In genomic region chr2:108905176-108905575, GRCh38 we compare ENCODE assay signal across 11 cellular contexts.
"Had no signal": no experiment of that assay in that cellular context is flagged by ENCODE, and none has a peak within 500 bp of the region (broad histone marks: within the 10 kb centered on the region; RNA-seq: fewer than 3 reads in every experiment).

No MANE protein-coding gene starts in this region.

- H3K4me3 Mint-ChIP-seq: activated CD8-positive, alpha-beta T cell treated with anti-CD3 and anti-CD28 coated beads for 36 hours; activated naive CD4-positive, alpha-beta T cell treated with anti-CD3 and anti-CD28 coated beads, Interleukin-2, amount 10 ng/mL, durations not matched to agents 7 days and 5 days; central memory CD8-positive, alpha-beta T cell; dendritic cell treated with granulocyte-macrophage colony-stimulating factor and Interleukin-4, amounts not matched to agents 40 ng/mL and 50 ng/mL, for 4 days; immature natural killer cell had no signal

- H3K27me3 ChIP-seq: adrenal gland had no signal

- H3K36me3 Mint-ChIP-seq: activated naive CD4-positive, alpha-beta T cell treated with anti-CD3 and anti-CD28 coated beads, Interleukin-2, amount 10 ng/mL, durations not matched to agents 7 days and 5 days; immature natural killer cell had no signal

- H3K27ac Mint-ChIP-seq: activated CD8-positive, alpha-beta T cell treated with anti-CD3 and anti-CD28 coated beads for 36 hours; activated naive CD4-positive, alpha-beta T cell treated with anti-CD3 and anti-CD28 coated beads, Interleukin-2, amount 10 ng/mL, durations not matched to agents 7 days and 5 days; activated T-helper 2 cell treated with anti-CD3 and anti-CD28 coated beads, Interferon-gamma antibody, Interleukin-2, Interleukin-4, amounts not matched to agents 10 μg/mL and 5 μg/mL and 100 μg/mL, durations not matched to agents 14 hours and 24 hours and 36 hours; dendritic cell treated with granulocyte-macrophage colony-stimulating factor and Interleukin-4, amounts not matched to agents 40 ng/mL and 50 ng/mL, for 4 days; immature natural killer cell had no signal

- H3K27ac ChIP-seq: adrenal gland had no signal

- H3K4me3 ChIP-seq: adrenal gland had no signal

- H3K36me3 ChIP-seq: adrenal gland had no signal

- DNase-seq: activated CD8-positive, alpha-beta memory T cell treated with anti-CD3 and anti-CD28 coated beads, Interleukin-2, amount 50 U/mL, for 48 hours; activated CD8-positive, alpha-beta T cell treated with anti-CD3 and anti-CD28 coated beads for 36 hours; activated naive CD4-positive, alpha-beta T cell treated with anti-CD3 and anti-CD28 coated beads, Interleukin-2, amount 10 ng/mL, durations not matched to agents 7 days and 5 days; adrenal gland; immature natural killer cell; mesenchymal stem cell; stimulated activated CD4-positive, alpha-beta T cell treated with anti-CD3 and anti-CD28 coated beads, Interleukin-4, amount 100 ng/mL, for 4 hours; T1000 had no signal

- H3K27me3 Mint-ChIP-seq: activated CD8-positive, alpha-beta T cell treated with anti-CD3 and anti-CD28 coated beads for 36 hours; activated naive CD4-positive, alpha-beta T cell treated with anti-CD3 and anti-CD28 coated beads, Interleukin-2, amount 10 ng/mL, durations not matched to agents 7 days and 5 days; central memory CD8-positive, alpha-beta T cell had no signal

- ATAC-seq: activated CD8-positive, alpha-beta T cell treated with anti-CD3 and anti-CD28 coated beads for 36 hours had no signal

- H3K4me1 Mint-ChIP-seq: activated naive CD4-positive, alpha-beta T cell treated with anti-CD3 and anti-CD28 coated beads, Interleukin-2, amount 10 ng/mL, durations not matched to agents 7 days and 5 days; central memory CD8-positive, alpha-beta T cell; immature natural killer cell had no signal

- H3K9me3 ChIP-seq: adrenal gland had no signal

- H3K9me3 Mint-ChIP-seq: activated naive CD4-positive, alpha-beta T cell treated with anti-CD3 and anti-CD28 coated beads, Interleukin-2, amount 10 ng/mL, durations not matched to agents 7 days and 5 days; activated T-helper 2 cell treated with anti-CD3 and anti-CD28 coated beads, Interferon-gamma antibody, Interleukin-2, Interleukin-4, amounts not matched to agents 10 μg/mL and 5 μg/mL and 100 μg/mL, durations not matched to agents 14 hours and 24 hours and 36 hours; dendritic cell treated with granulocyte-macrophage colony-stimulating factor and Interleukin-4, amounts not matched to agents 40 ng/mL and 50 ng/mL, for 4 days had no signal

- H3K4me1 ChIP-seq: adrenal gland had no signal
